10 cellular contexts compared by ENCODE assay signal in genomic region chr2:113848758-113849460, GRCh38. TPM values are rescaled to one million over a fixed set of nuclear protein-coding genes. Genes with fewer than 3 reads are reported as not detected.
DNase-seq lines count a peak whose midpoint lies in the region; ATAC-seq lines count a peak whose summit lies in the region.
"Had no signal": no experiment of that assay in that cellular context is flagged by ENCODE, and none has a peak within 500 bp of the region (broad histone marks: within the 10 kb centered on the region; RNA-seq: fewer than 3 reads in every experiment).

No MANE protein-coding gene starts in this region.

- DNase-seq in ACHN = peak; percentile 28
- peak; percentile 39 for DNase-seq in LHCN-M2 (ENCODE audit: low read depth)
- no peak for DNase-seq in LoVo (ENCODE audit: low spot score)
- DNase-seq in midbrain (lab: John Stamatoyannopoulos, UW) = no peak
- DNase-seq in middle frontal gyrus (ENCODE audit: extremely low spot score, low spot score) = no peak
- DNase-seq: NCI-H1105 treated with DMSO at 0.1 percent for 48 hours had no signal

- ATAC-seq in GM18873 (IDR thresholded peaks at IDR 0.05; ENCODE audit: low FRiP score, unreplicated experiment) (peak; percentile 74), esophagus mucosa (peak; percentile 98), GM19023 (IDR thresholded peaks at IDR 0.05; ENCODE audit: unreplicated experiment) (no peak)
- ATAC-seq: sciatic nerve had no signal

- in situ Hi-C loops in ACHN (cut with HindIII; ENCODE audit: low pct_ligation_motif_present, low pct_unique_long_range_greater_than_20kb, low sequenced_read_pairs) = no loop called here

RNA-seq across cellular contexts. Expression of gene ACTR3, which starts 41.0 kb away (rescaled TPM):
- total RNA-seq in LHCN-M2 (2014; rRNA removed) = 307 and 331 TPM in 2 replicates
- polyA plus RNA-seq in LHCN-M2 (2012) = 276 TPM
- total RNA-seq in esophagus mucosa = 295 TPM

Comparison
In these comparisons a context has a peak if more than half of its experiments do, and no peak if none do; other contexts are left out.
1. DNase-seq: peak in ACHN (single experiment) and LHCN-M2 (single experiment); none in LoVo (single experiment), midbrain (single experiment) and middle frontal gyrus (single experiment).